ENCODE assay signal across 18 cellular contexts in genomic region chr17:79231766-79232287, GRCh38.
"Had no signal": no experiment of that assay in that cellular context is flagged by ENCODE, and none has a peak within 500 bp of the region (broad histone marks: within the 10 kb centered on the region; RNA-seq: fewer than 3 reads in every experiment).

No MANE protein-coding gene starts in this region.

- H3K36me3 ChIP-seq: heart right ventricle, pancreas, tibial artery had no signal

- H3K36me3 Mint-ChIP-seq: mesothelial cell of epicardium had no signal

- DNase-seq: activated CD4-positive, alpha-beta T cell treated with anti-CD3 and anti-CD28 coated beads for 4 hours; activated CD8-positive, alpha-beta memory T cell treated with anti-CD3 and anti-CD28 coated beads, Interleukin-2, amount 50 U/mL, for 48 hours; activated CD8-positive, alpha-beta T cell treated with anti-CD3 and anti-CD28 coated beads, Interleukin-2, amount 10 ng/mL, durations not matched to agents 7 days and 5 days; activated naive CD4-positive, alpha-beta T cell; aorta; dorsolateral prefrontal cortex; heart right ventricle; islet precursor cell; pancreas; retina; T-helper 9 cell; tibial artery had no signal

- H3K9me3 Mint-ChIP-seq: activated T-helper 1 cell treated with anti-CD3 and anti-CD28 coated beads, Interleukin-12 subunit alpha, Interleukin-12 subunit beta, Interleukin-2, Interleukin-4 antibody, amounts not matched to agents 30 ng/mL and 10 ng/mL and 1 ng/mL, durations not matched to agents 14 hours and 24 hours and 36 hours; neural crest cell had no signal

- FAIRE-seq: endometrium, frontal cortex, pancreas had no signal

- H3K9me3 ChIP-seq: pancreas, tibial artery had no signal

- ATAC-seq: activated CD8-positive, alpha-beta T cell treated with anti-CD3 and anti-CD28 coated beads, Interleukin-2, amount 10 ng/mL, durations not matched to agents 7 days and 5 days; heart right ventricle; pancreas had no signal

- H3K27me3 ChIP-seq: pancreas had no signal

- H3K4me3 Mint-ChIP-seq: activated CD8-positive, alpha-beta T cell treated with anti-CD3 and anti-CD28 coated beads, Interleukin-2, amount 10 ng/mL, durations not matched to agents 7 days and 5 days; activated T-helper 1 cell treated with anti-CD3 and anti-CD28 coated beads, Interleukin-12 subunit alpha, Interleukin-12 subunit beta, Interleukin-2, Interleukin-4 antibody, amounts not matched to agents 30 ng/mL and 10 ng/mL and 1 ng/mL, durations not matched to agents 14 hours and 24 hours and 36 hours; mesothelial cell of epicardium; neural crest cell had no signal

- H3K27ac Mint-ChIP-seq: activated CD8-positive, alpha-beta T cell treated with anti-CD3 and anti-CD28 coated beads, Interleukin-2, amount 10 ng/mL, durations not matched to agents 7 days and 5 days; activated T-helper 1 cell treated with anti-CD3 and anti-CD28 coated beads, Interleukin-12 subunit alpha, Interleukin-12 subunit beta, Interleukin-2, Interleukin-4 antibody, amounts not matched to agents 30 ng/mL and 10 ng/mL and 1 ng/mL, durations not matched to agents 14 hours and 24 hours and 36 hours; mesothelial cell of epicardium had no signal

- H3K4me1 Mint-ChIP-seq: neural crest cell had no signal

- H3K27ac ChIP-seq: heart right ventricle, pancreas, tibial artery, VCaP had no signal

- H3K4me3 ChIP-seq: dorsolateral prefrontal cortex, heart right ventricle, pancreas, tibial artery had no signal

- H3K4me1 ChIP-seq: heart right ventricle, pancreas, tibial artery had no signal
